Comparison of ENCODE assay signal across 24 cellular contexts in genomic region chr20:48610996-48611395, GRCh38.
A peak's percentile ranks its signal among the peaks of the same experiment; 100 is the strongest.
DNase-seq lines count a peak whose midpoint lies in the region; ATAC-seq, FAIRE-seq and TF ChIP-seq lines count a peak whose summit lies in the region.
"Had no signal": no experiment of that assay in that cellular context is flagged by ENCODE, and none has a peak within 500 bp of the region (broad histone marks: within the 10 kb centered on the region; RNA-seq: fewer than 3 reads in every experiment).

No MANE protein-coding gene starts in this region.

- no peaks in the 10 kb centered on the region for H3K27me3 ChIP-seq in GM12878 (replicated peaks in 1 of 2; ENCODE audit: control insufficient read depth in 2 of 2, insufficient read depth in 2 of 2, low read length in 1 of 2)
- H3K27me3 ChIP-seq: BLaER1 treated with 17β-estradiol and CSF1 and Interleukin-3, amounts not matched to agents 10 nM and 100 nM had no signal

- no peaks in the 10 kb centered on the region for H4K20me1 ChIP-seq in GM12878 (ENCODE audit: control insufficient read depth, insufficient read depth)
- H4K20me1 ChIP-seq: BLaER1 treated with 17β-estradiol and CSF1 and Interleukin-3, amounts not matched to agents 10 nM and 100 nM had no signal

- no peak overlapping the region for H3K9ac ChIP-seq in GM12878 (ENCODE audit: control insufficient read depth, insufficient read depth, low read length)
- H3K9ac ChIP-seq: BLaER1 treated with 17β-estradiol and CSF1 and Interleukin-3, amounts not matched to agents 10 nM and 100 nM had no signal

- POLR2A ChIA-PET in GM12878 (lab: Charles Lee): no interaction called here

- WGBS in GM12878 (ENCODE audit: insufficient coverage, insufficient replicate concordance, low lambda C conversion rate, missing lambda C conversion rate): 33% methylated on average over 4 of the region's 4 CpGs

- no peak overlapping the region for H3K27ac Mint-ChIP-seq in activated CD8-positive, alpha-beta memory T cell treated with anti-CD3 and anti-CD28 coated beads, Interleukin-2, amount 10 ng/mL, durations not matched to agents 7 days and 5 days
- no peak overlapping the region for H3K27ac Mint-ChIP-seq in natural killer cell treated with Interleukin-12 subunit alpha and Interleukin-12 subunit beta and Interleukin-15 and Interleukin-18, amount 100 ng/mL, for 72 hours
- H3K27ac Mint-ChIP-seq in natural killer cell (no peak overlapping the region), glutamatergic neuron (ENCODE audit: unreplicated experiment) (no peak overlapping the region)
- H3K27ac Mint-ChIP-seq: B cell; CD4-positive, alpha-beta T cell; CD8-positive, alpha-beta T cell had no signal

- TF ChIP-seq RAD21 in GM12878 (IDR thresholded peaks at IDR 0.05; ENCODE audit: insufficient read depth, low read depth, low read length): no peak

- H3K4me3 ChIP-seq in GM12878: no peak overlapping the region
- H3K4me3 ChIP-seq: A549; BLaER1 treated with 17β-estradiol and CSF1 and Interleukin-3, amounts not matched to agents 10 nM and 100 nM had no signal

- no peak overlapping the region for H3K4me2 ChIP-seq in GM12878 (ENCODE audit: control insufficient read depth, insufficient read depth)
- H3K4me2 ChIP-seq: A549 had no signal

- in situ Hi-C loops in GM12878 (cut with MboI): no loop called here

- no peaks in the 10 kb centered on the region for H3K9me3 Mint-ChIP-seq in activated CD8-positive, alpha-beta memory T cell treated with anti-CD3 and anti-CD28 coated beads, Interleukin-2, amount 10 ng/mL, durations not matched to agents 7 days and 5 days (ENCODE audit: low read depth)
- H3K9me3 Mint-ChIP-seq in natural killer cell treated with Interleukin-12 subunit alpha and Interleukin-12 subunit beta and Interleukin-15 and Interleukin-18, amount 100 ng/mL, for 72 hours: no peaks in the 10 kb centered on the region
- H3K9me3 Mint-ChIP-seq in natural killer cell: no peaks in the 10 kb centered on the region
- H3K9me3 Mint-ChIP-seq in glutamatergic neuron (ENCODE audit: unreplicated experiment): peaks cover 14% of the 10 kb centered on the region
- H3K9me3 Mint-ChIP-seq: CD4-positive, alpha-beta T cell; CD8-positive, alpha-beta T cell had no signal

- peaks cover 6% of the 10 kb centered on the region for H3K27me3 Mint-ChIP-seq in activated CD8-positive, alpha-beta memory T cell treated with anti-CD3 and anti-CD28 coated beads, Interleukin-2, amount 10 ng/mL, durations not matched to agents 7 days and 5 days
- H3K27me3 Mint-ChIP-seq in natural killer cell treated with Interleukin-12 subunit alpha and Interleukin-12 subunit beta and Interleukin-15 and Interleukin-18, amount 100 ng/mL, for 72 hours: no peaks in the 10 kb centered on the region
- H3K27me3 Mint-ChIP-seq in natural killer cell (ENCODE audit: low read depth in 2 of 2) (no peaks in the 10 kb centered on the region), glutamatergic neuron (ENCODE audit: unreplicated experiment) (peaks cover 11% of the 10 kb centered on the region)
- H3K27me3 Mint-ChIP-seq: CD4-positive, alpha-beta T cell had no signal

- no TSS peak for BruUV-seq in GM12878 (replicated peaks; lab: Mats Ljungman, UMichigan)

- no peak for TF ChIP-seq POLR2A in GM12878 (IDR thresholded peaks at IDR 0.05; ENCODE audit: low read depth, low read length)

- DNase-seq in activated CD8-positive, alpha-beta memory T cell treated with anti-CD3 and anti-CD28 coated beads for 24 hours: peak; percentile 3
- no peak for DNase-seq in activated CD8-positive, alpha-beta memory T cell treated with anti-CD3 and anti-CD28 coated beads, Interleukin-2, amount 10 ng/mL, durations not matched to agents 7 days and 5 days
- peak; percentile 5 for DNase-seq in natural killer cell treated with Interleukin-12 subunit alpha and Interleukin-12 subunit beta and Interleukin-15 and Interleukin-18, amount 100 ng/mL, for 72 hours (ENCODE audit: low spot score)
- DNase-seq in natural killer cell (no peak), GM12878 (ENCODE audit: low read depth, low spot score) (no peak), glutamatergic neuron (no peak), frontal cortex (ENCODE audit: low spot score in 2 of 2) (no peak)
- DNase-seq: AML-193; Caco-2; Calu3; CD4-positive, alpha-beta T cell; CD8-positive, alpha-beta T cell; DMS79 treated with DMSO at 0.1 percent for 48 hours; GF-D8 had no signal

- no peaks in the 10 kb centered on the region for H3K79me2 ChIP-seq in GM12878 (ENCODE audit: control insufficient read depth, insufficient read depth, low read length)

- SMC1A ChIA-PET in GM12878 (lab: Charles Lee; ENCODE audit: uncharacterized antibody, unreplicated experiment): no interaction called here

- TF ChIP-seq CTCF in natural killer cell (IDR thresholded peaks at IDR 0.05) (no peak), GM12878 (IDR thresholded peaks at IDR 0.05 in 2 of 3, conservative IDR thresholded peaks at IDR 0.05 in 1 of 3; ENCODE audit: control insufficient read depth in 2 of 3, extremely low read depth in 1 of 3, insufficient read depth in 1 of 3, low read depth in 3 of 3, low read length in 3 of 3) (no peak), glutamatergic neuron (IDR thresholded peaks at IDR 0.05; ENCODE audit: partially characterized antibody, unreplicated experiment) (no peak)

- no peaks in the 10 kb centered on the region for H3K9me3 ChIP-seq in GM12878 (replicated peaks; ENCODE audit: control insufficient read depth, insufficient read depth, low read length)
- H3K9me3 ChIP-seq: A549; BLaER1 treated with 17β-estradiol and CSF1 and Interleukin-3, amounts not matched to agents 10 nM and 100 nM; Caco-2 had no signal

- peaks cover 18% of the 10 kb centered on the region for H3K4me1 ChIP-seq in GM12878 (ENCODE audit: control insufficient read depth, insufficient read depth, low read length)
- H3K4me1 ChIP-seq: A549 had no signal

- peaks cover 12% of the 10 kb centered on the region for H3K4me1 Mint-ChIP-seq in activated CD8-positive, alpha-beta memory T cell treated with anti-CD3 and anti-CD28 coated beads, Interleukin-2, amount 10 ng/mL, durations not matched to agents 7 days and 5 days
- no peaks in the 10 kb centered on the region for H3K4me1 Mint-ChIP-seq in natural killer cell treated with Interleukin-12 subunit alpha and Interleukin-12 subunit beta and Interleukin-15 and Interleukin-18, amount 100 ng/mL, for 72 hours (ENCODE audit: low read depth in 2 of 2)
- peaks cover 0 to 5% of the 10 kb centered on the region in 2 donors for H3K4me1 Mint-ChIP-seq in natural killer cell
- H3K4me1 Mint-ChIP-seq in glutamatergic neuron (ENCODE audit: low read depth, unreplicated experiment): peaks cover 8% of the 10 kb centered on the region
- H3K4me1 Mint-ChIP-seq: B cell had no signal

- RAD21 ChIA-PET in GM12878 (lab: Charles Lee; ENCODE audit: unreplicated experiment): interaction anchor here (2.3 kb wide), 1 partner anchor 9 kb away, joined by 23 read pairs; no protein-coding TSS in a partner anchor

- no peak for ATAC-seq in activated CD8-positive, alpha-beta memory T cell treated with anti-CD3 and anti-CD28 coated beads, Interleukin-2, amount 10 ng/mL, durations not matched to agents 7 days and 5 days
- no peak for ATAC-seq in natural killer cell treated with Interleukin-12 subunit alpha and Interleukin-12 subunit beta and Interleukin-15 and Interleukin-18, amount 100 ng/mL, for 72 hours
- ATAC-seq in natural killer cell: no peak
- no peak for ATAC-seq in GM12878
- ATAC-seq in HG03378 (IDR thresholded peaks at IDR 0.05; ENCODE audit: unreplicated experiment): no peak
- ATAC-seq: A549; CD8-positive, alpha-beta T cell had no signal

- no peak overlapping the region for H3K4me3 Mint-ChIP-seq in activated CD8-positive, alpha-beta memory T cell treated with anti-CD3 and anti-CD28 coated beads, Interleukin-2, amount 10 ng/mL, durations not matched to agents 7 days and 5 days
- H3K4me3 Mint-ChIP-seq in natural killer cell treated with Interleukin-12 subunit alpha and Interleukin-12 subunit beta and Interleukin-15 and Interleukin-18, amount 100 ng/mL, for 72 hours: no peak overlapping the region
- H3K4me3 Mint-ChIP-seq in natural killer cell: no peak overlapping the region
- peak overlapping the region; percentile 18 for H3K4me3 Mint-ChIP-seq in glutamatergic neuron (ENCODE audit: unreplicated experiment)
- H3K4me3 Mint-ChIP-seq: B cell; CD4-positive, alpha-beta T cell; CD8-positive, alpha-beta T cell had no signal

- no peaks in the 10 kb centered on the region for H3K36me3 Mint-ChIP-seq in activated CD8-positive, alpha-beta memory T cell treated with anti-CD3 and anti-CD28 coated beads, Interleukin-2, amount 10 ng/mL, durations not matched to agents 7 days and 5 days
- H3K36me3 Mint-ChIP-seq in natural killer cell treated with Interleukin-12 subunit alpha and Interleukin-12 subunit beta and Interleukin-15 and Interleukin-18, amount 100 ng/mL, for 72 hours: no peaks in the 10 kb centered on the region
- H3K36me3 Mint-ChIP-seq in natural killer cell: no peaks in the 10 kb centered on the region
- H3K36me3 Mint-ChIP-seq in glutamatergic neuron (ENCODE audit: unreplicated experiment): peaks cover 6% of the 10 kb centered on the region
- H3K36me3 Mint-ChIP-seq: CD8-positive, alpha-beta T cell had no signal

- H3K27ac ChIP-seq in GM12878 (ENCODE audit: control insufficient read depth, insufficient read depth): no peak overlapping the region
- H3K27ac ChIP-seq: 22Rv1; A549; BLaER1 treated with 17β-estradiol and CSF1 and Interleukin-3, amounts not matched to agents 10 nM and 100 nM; C4-2B had no signal

- H3K36me3 ChIP-seq in GM12878 (ENCODE audit: control insufficient read depth in 2 of 2, insufficient read depth in 2 of 2, low read length in 1 of 2): no peaks in the 10 kb centered on the region; a peak in 1 of 4 replicates
- H3K36me3 ChIP-seq: BLaER1 treated with 17β-estradiol and CSF1 and Interleukin-3, amounts not matched to agents 10 nM and 100 nM had no signal

- intact Hi-C loops in natural killer cell (cut with micrococcal nuclease) (no loop called here), GM12878 (cut with micrococcal nuclease; ENCODE audit: unreplicated experiment) (no loop called here)

- FAIRE-seq in GM12878 (lab: Jason Lieb, UNC) (no peak), frontal cortex (lab: Jason Lieb, UNC) (no peak)
- FAIRE-seq: A549, D721Med, G401.6, GM12892, GM18507 had no signal

- no peak for TF ChIP-seq EP300 in GM12878 (IDR thresholded peaks at IDR 0.05; ENCODE audit: borderline replicate concordance in 1 of 2, control insufficient read depth in 1 of 2, low read depth in 2 of 2, low read length in 2 of 2)

- no peak overlapping the region for H2AFZ ChIP-seq in GM12878 (ENCODE audit: control insufficient read depth, low read depth, low read length)

- CTCF ChIA-PET in activated CD8-positive, alpha-beta memory T cell treated with anti-CD3 and anti-CD28 coated beads, Interleukin-2, amount 10 ng/mL, durations not matched to agents 7 days and 5 days (lab: Charles Lee): interaction anchor here (1.9 to 2.1 kb wide), 2 partner anchors 9 to 10 kb away, joined by 6 to 7 read pairs; no protein-coding TSS in a partner anchor
- CTCF ChIA-PET in GM12878 (lab: Yijun Ruan, JAX): interaction anchor here (3.9 kb wide), 1 partner anchor 10 kb away, joined by 26 read pairs; no protein-coding TSS in a partner anchor

Comparison
In these comparisons a context has a peak if more than half of its experiments do, and no peak if none do; other contexts are left out.
1. DNase-seq: peak in activated CD8-positive, alpha-beta memory T cell treated with anti-CD3 and anti-CD28 coated beads for 24 hours (single experiment) and natural killer cell treated with Interleukin-12 subunit alpha and Interleukin-12 subunit beta and Interleukin-15 and Interleukin-18, amount 100 ng/mL, for 72 hours (single experiment); none in activated CD8-positive, alpha-beta memory T cell treated with anti-CD3 and anti-CD28 coated beads, Interleukin-2, amount 10 ng/mL, durations not matched to agents 7 days and 5 days (single experiment), natural killer cell (single experiment), GM12878 (single experiment), glutamatergic neuron (single experiment) and frontal cortex (0 of 2).